In the genomic region with DNA sequence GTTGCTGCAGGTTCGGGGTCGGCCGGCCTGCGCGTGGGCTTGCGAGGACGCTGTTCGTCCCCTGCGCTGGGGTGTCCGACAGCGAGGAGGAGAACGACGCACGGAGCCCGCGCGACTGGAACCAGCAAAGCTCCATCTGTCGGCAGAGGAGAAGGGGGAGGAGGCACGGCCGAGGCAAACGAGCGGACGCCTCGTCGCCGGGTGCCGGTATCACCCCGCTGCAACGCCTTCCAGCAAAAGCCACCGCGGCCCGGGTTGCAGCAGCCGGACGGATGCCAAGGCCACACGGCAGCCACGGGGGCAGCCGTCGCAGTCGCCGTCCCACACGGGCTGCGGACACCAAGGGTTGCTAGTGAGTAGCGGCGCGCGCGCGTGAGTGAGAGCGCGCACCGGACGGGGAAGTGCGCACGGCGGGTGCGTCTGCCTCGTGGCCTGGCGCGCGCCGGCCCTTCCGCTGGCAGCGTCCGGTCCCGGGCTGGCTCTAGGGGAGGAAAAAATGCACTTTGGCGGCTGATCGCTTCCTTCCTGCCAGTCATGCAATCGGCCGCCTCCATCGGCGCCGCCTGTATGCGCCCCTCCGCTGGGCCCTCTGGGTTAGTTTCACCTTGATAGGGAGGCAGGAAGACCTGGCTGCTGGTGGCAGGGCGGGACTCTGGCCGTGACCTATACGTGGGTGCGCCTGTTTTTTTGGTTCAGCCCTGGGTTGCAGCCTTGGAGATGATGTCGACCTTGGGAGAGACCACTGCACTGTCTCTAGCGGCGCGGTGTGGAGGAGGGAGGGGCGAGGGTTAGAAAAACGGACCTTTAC, we compare ENCODE assay signal across 8 cellular contexts. TPM values are rescaled to one million over a fixed set of nuclear protein-coding genes. Genes with fewer than 3 reads are reported as not detected.
DNase-seq lines count a peak whose midpoint lies in the region; ATAC-seq and TF ChIP-seq lines count a peak whose summit lies in the region.

No MANE protein-coding gene starts in this region.

- H3K27me3 Mint-ChIP-seq in T-cell, result no peaks in the 10 kb centered on the region

- H3K9me3 ChIP-seq in psoas muscle, result no peaks in the 10 kb centered on the region

- ATAC-seq in T-cell (replicated peaks in 1 of 4) (peak; percentile 77 to 81 (median 80)), left ventricle myocardium superior (peak; percentile 97), psoas muscle (peak; percentile 75 to 92 (median 90))

- H3K36me3 Mint-ChIP-seq in T-cell, result peaks cover 6% of the 10 kb centered on the region

- no peaks in the 10 kb centered on the region for H3K9me3 Mint-ChIP-seq in T-cell

- peak overlapping the region; percentile 97 to 98 (median 97) for H3K4me3 Mint-ChIP-seq in T-cell

- peaks cover 64 to 71% (median 68%) of the 10 kb centered on the region in 3 donors for H3K4me1 Mint-ChIP-seq in T-cell

- no peaks in the 10 kb centered on the region for H3K36me3 ChIP-seq in psoas muscle (ENCODE audit: insufficient read depth in 1 of 2, low read depth in 1 of 2)
- no peaks in the 10 kb centered on the region for H3K36me3 ChIP-seq in urinary bladder (ENCODE audit: insufficient read depth)

- peak overlapping the region; percentile 75 for H3K27ac ChIP-seq in psoas muscle
- peak overlapping the region; percentile 85 for H3K27ac ChIP-seq in urinary bladder (ENCODE audit: low read depth)

- intact Hi-C loops in left ventricle myocardium superior (cut with micrococcal nuclease) (no loop called here), psoas muscle (cut with DNase I) (no loop called here)

- WGBS in psoas muscle, 3 donors, result 0% methylated on average over 48 to 84 of the region's 84 CpGs
- WGBS in urinary bladder, result under 1% methylated on average over 84 of the region's 84 CpGs

- CTCF ChIA-PET in GM10248 (lab: Yijun Ruan, JAX) (interaction anchor here (0.9 to 2.3 kb wide), 12 partner anchors 9 to 53 kb away, joined by 3 to 16 read pairs (median 4); no protein-coding TSS in a partner anchor), T-cell (lab: Charles Lee) (interaction anchor here in 1 of 2 donors (0.6 to 2.0 kb wide), 8 partner anchors 15 to 1061 kb away, joined by 3 to 15 read pairs (median 3); no protein-coding TSS in a partner anchor)

- POLR2A ChIA-PET in GM10248 (lab: Yijun Ruan, JAX) (no interaction called here), T-cell (lab: Charles Lee) (interaction anchor here (0.5 to 0.7 kb wide), 3 partner anchors 51 to 455 kb away, joined by 3 to 5 read pairs (median 4); no protein-coding TSS in a partner anchor)

- H3K4me1 ChIP-seq in psoas muscle (peaks cover 7% of the 10 kb centered on the region), urinary bladder (ENCODE audit: insufficient read depth) (no peaks in the 10 kb centered on the region)

- peak; percentile 76 for DNase-seq in GM10248 (ENCODE audit: extremely low spot score)
- peak; percentile 65 for DNase-seq in H4 (ENCODE audit: low spot score)
- DNase-seq in LNCaP clone FGC (ENCODE audit: low read depth), result peak; percentile 19
- peak; percentile 37 to 77 (median 61) for DNase-seq in T-cell
- DNase-seq in amniotic stem cell (lab: John Stamatoyannopoulos, UW), result peak; percentile 61
- DNase-seq in left ventricle myocardium superior, result peak; percentile 92
- DNase-seq in psoas muscle, result peak; percentile 88 to 89

- H3K27me3 ChIP-seq in psoas muscle (ENCODE audit: insufficient read depth in 3 of 3, low read length in 2 of 3), result peaks cover 0 to 38% (median 0%) of the 10 kb centered on the region in 3 donors

- TF ChIP-seq CTCF in GM10248 (IDR thresholded peaks at IDR 0.05; ENCODE audit: control extremely low read depth, extremely low read depth, low read depth, missing control alignments) (peak; percentile 29), LNCaP clone FGC (IDR thresholded peaks at IDR 0.05; ENCODE audit: control insufficient read depth, extremely low read depth, insufficient read depth) (0 out of 2 replicates have a peak, but pooled peaks have one; percentile 14), psoas muscle (IDR thresholded peaks at IDR 0.05) (peak; percentile 13)

- H3K27ac Mint-ChIP-seq in T-cell, result peak overlapping the region; percentile 88 to 94

- H3K4me3 ChIP-seq in LNCaP clone FGC (ENCODE audit: low read depth, low read length) (peak overlapping the region; percentile 62), psoas muscle (peak overlapping the region; percentile 73), urinary bladder (ENCODE audit: low read depth, low read length) (peak overlapping the region; percentile 60)

RNA-seq across cellular contexts. Expression of a gene that starts 0.4 kb away (rescaled TPM):
- 9.0 and 15.0 TPM in 2 replicates for total RNA-seq in H4 (2014; rRNA removed; shearing (Covaris generic))
- 10 to 100 TPM; 27.5 to 37.8 (median 34.5) TPM for total RNA-seq in T-cell
- 2.4 TPM for total RNA-seq in left ventricle myocardium superior
- total RNA-seq in psoas muscle, result 1 to 10 TPM in 3 of 4 donors, under 1 TPM in 1; 0.90 to 1.4 (median 1.0) TPM
- under 1 TPM; 0.23 to 0.92 (median 0.51) TPM for polyA plus RNA-seq in psoas muscle
- total RNA-seq in urinary bladder, result 29.0 TPM
- 2.1 TPM for polyA plus RNA-seq in urinary bladder

RNA-seq across cellular contexts. Expression of a gene that starts 28.8 kb away (rescaled TPM):
- total RNA-seq in H4 (2014; rRNA removed; shearing (Covaris generic)), result not detected in 2 replicates
- not detected for total RNA-seq in T-cell
- not detected for total RNA-seq in left ventricle myocardium superior
- total RNA-seq in psoas muscle, result not detected
- under 1 TPM in 2 of 3 donors, not detected in 1; 0.01 to 0.05 TPM for polyA plus RNA-seq in psoas muscle
- 5.0 TPM for total RNA-seq in urinary bladder
- 3.4 TPM for polyA plus RNA-seq in urinary bladder

Comparison
In these comparisons a context has a peak if more than half of its experiments do, and no peak if none do; other contexts are left out.
1. Peak in every context shown above with its lines: DNase-seq, ATAC-seq, H3K4me3 ChIP-seq and H3K27ac ChIP-seq.
2. DNase-seq: peak in every context shown above with its lines; median percentile 92 in left ventricle myocardium superior; 88 in psoas muscle; 76 in GM10248; 65 in H4; 61 in T-cell; 61 in amniotic stem cell; 19 in LNCaP clone FGC.